Comparison of ENCODE assay signal across 11 cellular contexts in the genomic region with DNA sequence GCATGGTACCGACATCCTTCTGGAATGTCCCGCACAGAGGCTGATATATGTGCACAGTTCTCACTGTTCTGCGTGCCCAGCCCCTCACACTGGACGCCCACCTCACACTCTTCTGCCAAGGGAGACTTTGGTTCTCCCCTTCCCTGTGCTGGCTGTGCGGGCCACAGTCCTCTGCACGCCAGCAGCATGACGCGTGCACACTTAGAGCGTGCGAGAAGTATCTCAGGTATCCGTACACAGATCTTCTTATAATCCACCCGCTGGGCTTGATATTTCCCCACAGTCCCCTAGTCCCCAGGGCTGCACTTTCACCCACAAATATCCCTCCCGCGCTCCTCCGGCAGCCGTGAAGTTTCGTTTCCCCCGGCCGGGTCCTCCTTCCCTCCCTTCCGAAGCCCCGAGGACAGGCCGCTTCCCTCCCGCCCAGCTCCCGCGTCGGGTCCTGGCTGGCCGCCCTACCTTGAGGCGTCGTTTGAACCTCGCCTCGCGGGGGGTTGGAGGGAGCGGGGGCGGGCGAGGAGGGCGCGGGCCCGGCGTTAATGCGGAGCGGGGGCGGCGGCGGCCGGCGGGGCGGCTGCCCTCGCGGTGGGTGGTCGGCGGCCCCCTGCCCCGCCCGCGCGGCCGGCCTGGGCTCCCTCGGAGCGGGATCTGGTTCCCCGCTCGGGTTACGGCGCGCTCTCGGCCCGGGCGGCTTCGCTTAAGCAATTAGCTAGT. TPM values are rescaled to one million over a fixed set of nuclear protein-coding genes. Genes with fewer than 3 reads are reported as not detected.
DNase-seq lines count a peak whose midpoint lies in the region; ATAC-seq, FAIRE-seq and TF ChIP-seq lines count a peak whose summit lies in the region.
"Had no signal": no experiment of that assay in that cellular context is flagged by ENCODE, and none has a peak within 500 bp of the region (broad histone marks: within the 10 kb centered on the region; RNA-seq: fewer than 3 reads in every experiment).

No MANE protein-coding gene starts in this region.

- intact Hi-C loops in MCF 10A (cut with micrococcal nuclease) (no loop called here), breast epithelium (cut with DNase I; ENCODE audit: low total_unique reads) (no loop called here)

- BruUV-seq in MCF 10A (replicated peaks; lab: Mats Ljungman, UMichigan) = no TSS peak

- peaks cover 20 to 99% of the 10 kb centered on the region in 2 donors for H3K27me3 ChIP-seq in breast epithelium
- H3K27me3 ChIP-seq in astrocyte (ENCODE audit: insufficient read depth, low read length) = peaks cover 83% of the 10 kb centered on the region
- peaks cover 92% of the 10 kb centered on the region for H3K27me3 ChIP-seq in mucosa of stomach (ENCODE audit: control insufficient read depth, insufficient read depth, low read length)

- WGBS in urinary bladder = 3% methylated on average over 67 of the region's 67 CpGs

- H3K4me1 ChIP-seq in breast epithelium (peaks cover 14 to 21% of the 10 kb centered on the region in 2 donors), astrocyte (ENCODE audit: insufficient read depth, low read length) (peaks cover 12% of the 10 kb centered on the region), mucosa of stomach (ENCODE audit: control insufficient read depth, insufficient read depth, low read length) (peaks cover 7% of the 10 kb centered on the region), urinary bladder (ENCODE audit: insufficient read depth) (no peaks in the 10 kb centered on the region)

- no peaks in the 10 kb centered on the region for H3K79me2 ChIP-seq in astrocyte (ENCODE audit: insufficient read depth, low read length)

- H3K27ac Mint-ChIP-seq in MCF 10A (ENCODE audit: low read depth, unreplicated experiment) (no peak overlapping the region), astrocyte (ENCODE audit: unreplicated experiment) (peak overlapping the region; percentile 93)

- ATAC-seq in activated CD4-positive, CD25-positive, alpha-beta regulatory T cell treated with anti-CD3 and anti-CD28 coated beads, Interleukin-2, amount 50 U/mL, for 24 hours = no peak
- ATAC-seq in GM18870 (IDR thresholded peaks at IDR 0.05; ENCODE audit: unreplicated experiment) = no peak

- no peak overlapping the region for H3K9ac ChIP-seq in astrocyte (ENCODE audit: low read length)
- H3K9ac ChIP-seq in mucosa of stomach (ENCODE audit: low read length) = peak overlapping the region; percentile 58

- H3K27me3 Mint-ChIP-seq in MCF 10A (ENCODE audit: insufficient read depth, unreplicated experiment) (peaks cover 92% of the 10 kb centered on the region), astrocyte (ENCODE audit: low read depth, unreplicated experiment) (peaks cover 78% of the 10 kb centered on the region)

- no peaks in the 10 kb centered on the region for H3K9me3 ChIP-seq in breast epithelium
- peaks cover 9% of the 10 kb centered on the region for H3K9me3 ChIP-seq in astrocyte (ENCODE audit: insufficient read depth, low read depth, low read length)
- no peaks in the 10 kb centered on the region for H3K9me3 ChIP-seq in mucosa of stomach (ENCODE audit: control insufficient read depth, low read length)
- H3K9me3 ChIP-seq: right atrium auricular region had no signal

- DNase-seq in MCF 10A (ENCODE audit: unreplicated experiment) (no peak), breast epithelium (ENCODE audit: low spot score in 2 of 2) (no peak), astrocyte (ENCODE audit: low read depth) (no peak), LoVo (ENCODE audit: low spot score) (no peak)
- DNase-seq: C1 segment of cervical spinal cord, NCI-H187 treated with DMSO at 0.1 percent for 48 hours had no signal

- H3K27ac ChIP-seq in breast epithelium (no peak overlapping the region), astrocyte (ENCODE audit: low read depth, low read length) (no peak overlapping the region), urinary bladder (ENCODE audit: low read depth) (peak overlapping the region; percentile 97)
- H3K27ac ChIP-seq: right atrium auricular region had no signal

- no peak overlapping the region for H2AFZ ChIP-seq in astrocyte (ENCODE audit: low read depth, low read length)

- peak overlapping the region; percentile 25 for H3K4me2 ChIP-seq in astrocyte (ENCODE audit: low read length)

- POLR2A ChIA-PET in MCF 10A (lab: Yijun Ruan, JAX) = no interaction called here

- no peaks in the 10 kb centered on the region for H3K36me3 Mint-ChIP-seq in MCF 10A (ENCODE audit: insufficient read depth, unreplicated experiment)
- H3K36me3 Mint-ChIP-seq in astrocyte (ENCODE audit: low read depth, unreplicated experiment) = peaks cover 2% of the 10 kb centered on the region

- H3K9me3 Mint-ChIP-seq in MCF 10A (ENCODE audit: unreplicated experiment) (no peaks in the 10 kb centered on the region), astrocyte (ENCODE audit: unreplicated experiment) (peaks cover 40% of the 10 kb centered on the region)

- CTCF ChIA-PET in MCF 10A (lab: Yijun Ruan, JAX) = interaction anchor here (1.0 to 1.5 kb wide), 2 partner anchors 12 to 684 kb away, joined by 5 read pairs; no protein-coding TSS in a partner anchor

- H3K36me3 ChIP-seq in breast epithelium (no peaks in the 10 kb centered on the region), astrocyte (ENCODE audit: insufficient read depth, low read length) (no peaks in the 10 kb centered on the region), mucosa of stomach (ENCODE audit: control insufficient read depth, insufficient read depth, low read length) (no peaks in the 10 kb centered on the region), urinary bladder (ENCODE audit: insufficient read depth) (no peaks in the 10 kb centered on the region)
- H3K36me3 ChIP-seq: right atrium auricular region had no signal

- H3K4me1 Mint-ChIP-seq in MCF 10A (ENCODE audit: insufficient read depth, unreplicated experiment) (peaks cover 8% of the 10 kb centered on the region), astrocyte (ENCODE audit: low read depth, unreplicated experiment) (peaks cover 6% of the 10 kb centered on the region)

- no peak for FAIRE-seq in astrocyte (lab: Jason Lieb, UNC)

- TF ChIP-seq CTCF in MCF 10A (IDR thresholded peaks at IDR 0.05; ENCODE audit: unreplicated experiment) (no peak), breast epithelium (IDR thresholded peaks at IDR 0.05) (no peak), astrocyte (IDR thresholded peaks at IDR 0.05; ENCODE audit: insufficient read depth, low read depth, low read length) (no peak)

- H3K4me3 Mint-ChIP-seq in MCF 10A (ENCODE audit: unreplicated experiment) = peak overlapping the region; percentile 38
- H3K4me3 Mint-ChIP-seq in astrocyte (ENCODE audit: unreplicated experiment) = no peak overlapping the region

- TF ChIP-seq POLR2A in breast epithelium (IDR thresholded peaks at IDR 0.05) = no peak

- H4K20me1 ChIP-seq in astrocyte (ENCODE audit: insufficient read depth, low read length) = peaks cover 41% of the 10 kb centered on the region

- H3K4me3 ChIP-seq in breast epithelium (peak overlapping the region in 1 of 3 donors; percentile 58), astrocyte (ENCODE audit: insufficient read depth, low read depth, low read length) (no peak overlapping the region), mucosa of stomach (ENCODE audit: low read length) (no peak overlapping the region), urinary bladder (ENCODE audit: low read depth, low read length) (peak overlapping the region; percentile 91)
- H3K4me3 ChIP-seq: right atrium auricular region had no signal

RNA-seq across cellular contexts. Expression of gene FOXF1, which starts 5.0 kb away (rescaled TPM):
- not detected in 2 replicates for total RNA-seq in MCF 10A (2022)
- total RNA-seq in breast epithelium = under 1 TPM in 2 of 3 donors, not detected in 1; 0.15 to 0.66 TPM
- 0.07 TPM in 1 of 2 replicates, not detected in the other for total RNA-seq in astrocyte
- total RNA-seq in urinary bladder = 28.9 TPM
- 83.3 TPM for polyA plus RNA-seq in urinary bladder

RNA-seq across cellular contexts. Expression of gene MTHFSD, which starts 49.7 kb away (rescaled TPM):
- total RNA-seq in MCF 10A (2022) (30.7 and 39.1 TPM in 2 replicates), breast epithelium (10 to 100 TPM; 15.8 to 30.2 (median 27.7) TPM), astrocyte (15.6 and 16.5 TPM in 2 replicates), urinary bladder (20.7 TPM)
- polyA plus RNA-seq in urinary bladder = 12.0 TPM

Comparison
In these comparisons a context has a peak if more than half of its experiments do, and no peak if none do; other contexts are left out.
1. RNA of gene FOXF1, which starts 5.0 kb away (total RNA-seq): 28.9 TPM in urinary bladder (single experiment); 0.15 to 0.66 TPM in breast epithelium, 0.07 TPM in astrocyte and not detected in MCF 10A; every median in the first group is over 10 times any median in the second.